In the genomic region with DNA sequence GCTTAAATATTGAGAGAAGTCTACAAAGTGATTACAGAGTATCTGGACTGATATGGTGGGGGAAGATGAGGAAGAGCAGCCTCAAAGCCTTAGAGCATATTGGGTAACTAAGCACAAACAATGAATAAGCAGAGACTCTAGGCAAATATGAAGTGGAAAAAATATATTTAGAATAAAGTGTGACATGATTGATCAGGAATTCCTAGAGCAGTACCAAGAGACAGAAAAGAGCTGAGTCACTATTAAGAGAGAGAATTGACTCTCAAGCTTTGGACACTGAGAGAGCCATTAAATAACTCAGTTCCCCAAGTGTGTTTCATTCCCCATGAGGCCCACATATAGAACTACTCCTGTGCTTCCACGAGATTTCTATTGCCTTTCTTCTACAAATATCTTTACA, we compare ENCODE assay signal across 11 cellular contexts. TPM values are rescaled to one million over a fixed set of nuclear protein-coding genes. Genes with fewer than 3 reads are reported as not detected.
DNase-seq lines count a peak whose midpoint lies in the region; ATAC-seq, FAIRE-seq and TF ChIP-seq lines count a peak whose summit lies in the region.
"Had no signal": no experiment of that assay in that cellular context is flagged by ENCODE, and none has a peak within 500 bp of the region (broad histone marks: within the 10 kb centered on the region; RNA-seq: fewer than 3 reads in every experiment).

No MANE protein-coding gene starts in this region.

- H3K27me3 ChIP-seq in body of pancreas (no peaks in the 10 kb centered on the region), upper lobe of right lung (no peaks in the 10 kb centered on the region), H9 (ENCODE audit: insufficient read depth, low read length) (no peaks in the 10 kb centered on the region)

- H4K5ac ChIP-seq in H9 (ENCODE audit: insufficient read length, low read depth, low read length), result no peak overlapping the region

- H3K9me3 ChIP-seq in body of pancreas, result no peaks in the 10 kb centered on the region
- H3K9me3 ChIP-seq in upper lobe of right lung, result no peaks in the 10 kb centered on the region
- no peaks in the 10 kb centered on the region for H3K9me3 ChIP-seq in H9 (ENCODE audit: control insufficient read depth, low read depth, low read length)

- H3K4ac ChIP-seq in H9 (ENCODE audit: low read depth, low read length), result no peak overlapping the region

- in situ Hi-C loops in G401 (cut with HindIII; ENCODE audit: low sequenced_read_pairs), result no loop called here

- H4K91ac ChIP-seq in H9 (ENCODE audit: insufficient read length, low read depth, low read length), result no peak overlapping the region

- no peaks in the 10 kb centered on the region for H3K9me3 Mint-ChIP-seq in H9
- H3K9me3 Mint-ChIP-seq: stimulated activated naive B cell treated with anti-CD40 and anti-IgM and Interleukin-4, amounts not matched to agents 10 μg/mL and 1 μg/mL and 100 μg/mL, for 72 hours had no signal

- no peak for TF ChIP-seq POLR2A in body of pancreas (IDR thresholded peaks at IDR 0.05)

- DNase-seq in HTR-8/SVneo (ENCODE audit: insufficient read length, low spot score) (peak; percentile 11), body of pancreas (no peak), kidney tubule cell (ENCODE audit: low spot score) (peak; percentile 75), upper lobe of right lung (no peak), H9 (no peak), G401 (ENCODE audit: low spot score) (no peak)
- DNase-seq: central memory CD4-positive, alpha-beta T cell; stimulated activated CD4-positive, alpha-beta T cell treated with anti-CD3 and anti-CD28 coated beads, Interleukin-12 subunit alpha, Interleukin-12 subunit beta, amount 100 ng/mL, for 4 hours; stimulated activated naive B cell treated with anti-CD40 and anti-IgM and Interleukin-4, amounts not matched to agents 10 μg/mL and 1 μg/mL and 100 μg/mL, for 72 hours; T-helper 9 cell had no signal

- no peak overlapping the region for H2AK5ac ChIP-seq in H9 (ENCODE audit: insufficient read length, low read length)

- no peaks in the 10 kb centered on the region for H3K79me2 ChIP-seq in H9 (ENCODE audit: insufficient read depth, low read length)

- H3K56ac ChIP-seq in H9 (ENCODE audit: insufficient read length, low read depth, low read length), result no peak overlapping the region

- H3K4me2 ChIP-seq in H9 (ENCODE audit: insufficient read depth, insufficient read length, low read length), result no peak overlapping the region

- H2BK15ac ChIP-seq in H9 (ENCODE audit: low read depth, low read length), result no peak overlapping the region

- H3K4me1 ChIP-seq in body of pancreas (no peaks in the 10 kb centered on the region), upper lobe of right lung (peaks cover 9% of the 10 kb centered on the region), H9 (ENCODE audit: insufficient read depth, low read length) (no peaks in the 10 kb centered on the region)

- no peak overlapping the region for H3K4me3 ChIP-seq in body of pancreas
- no peak overlapping the region for H3K4me3 ChIP-seq in upper lobe of right lung

- no peak overlapping the region for H2BK120ac ChIP-seq in H9 (ENCODE audit: low read depth, low read length, poor library complexity, severe bottlenecking)

- H3K23ac ChIP-seq in H9 (ENCODE audit: insufficient read length, low read depth, low read length), result no peak overlapping the region

- H2AFZ ChIP-seq in H9 (ENCODE audit: low read length), result no peak overlapping the region

- H3K18ac ChIP-seq in H9 (ENCODE audit: insufficient read length, low read depth, low read length), result no peak overlapping the region

- H3K27ac ChIP-seq in body of pancreas (no peak overlapping the region), upper lobe of right lung (peak overlapping the region; percentile 39), H9 (ENCODE audit: insufficient read length, low read depth, low read length) (no peak overlapping the region)

- intact Hi-C loops in body of pancreas (cut with DNase I), result no loop called here
- intact Hi-C loops in upper lobe of right lung (cut with DNase I), result no loop called here

- H3K14ac ChIP-seq in H9 (ENCODE audit: insufficient read depth, low read length), result no peak overlapping the region

- H3K23me2 ChIP-seq in H9 (ENCODE audit: insufficient read length, low read depth, low read length, poor library complexity, severe bottlenecking), result no peaks in the 10 kb centered on the region

- no peak overlapping the region for H3K4me3 Mint-ChIP-seq in H9
- H3K4me3 Mint-ChIP-seq: stimulated activated naive B cell treated with anti-CD40 and anti-IgM and Interleukin-4, amounts not matched to agents 10 μg/mL and 1 μg/mL and 100 μg/mL, for 72 hours had no signal

- no peaks in the 10 kb centered on the region for H3K4me1 Mint-ChIP-seq in H9
- H3K4me1 Mint-ChIP-seq: stimulated activated naive B cell treated with anti-CD40 and anti-IgM and Interleukin-4, amounts not matched to agents 10 μg/mL and 1 μg/mL and 100 μg/mL, for 72 hours had no signal

- no peak overlapping the region for H2BK12ac ChIP-seq in H9 (ENCODE audit: insufficient read length, low read depth, low read length)

- H3K27me3 Mint-ChIP-seq in H9 (ENCODE audit: low read depth), result peaks cover 4% of the 10 kb centered on the region; the same call in 1 of the 2 replicates

- no peaks in the 10 kb centered on the region for H3K36me3 Mint-ChIP-seq in H9 (ENCODE audit: insufficient read depth in 1 of 3, low read depth in 3 of 3)
- H3K36me3 Mint-ChIP-seq: stimulated activated naive B cell treated with anti-CD40 and anti-IgM and Interleukin-4, amounts not matched to agents 10 μg/mL and 1 μg/mL and 100 μg/mL, for 72 hours had no signal

- H3K27ac Mint-ChIP-seq in H9, result no peak overlapping the region; a peak in 1 of 7 replicates
- H3K27ac Mint-ChIP-seq: stimulated activated naive B cell treated with anti-CD40 and anti-IgM and Interleukin-4, amounts not matched to agents 10 μg/mL and 1 μg/mL and 100 μg/mL, for 72 hours had no signal

- H4K20me1 ChIP-seq in H9 (ENCODE audit: control insufficient read depth, insufficient read depth, insufficient read length), result no peaks in the 10 kb centered on the region

- H3K9ac ChIP-seq in H9 (ENCODE audit: extremely low read depth, insufficient read length, low read length), result no peak overlapping the region

- no peak overlapping the region for H3T11ph ChIP-seq in H9 (ENCODE audit: low read length)

- TF ChIP-seq CTCF in body of pancreas (IDR thresholded peaks at IDR 0.05) (no peak), upper lobe of right lung (IDR thresholded peaks at IDR 0.05) (no peak), H9 (conservative IDR thresholded peaks at IDR 0.05) (no peak)

- peak; percentile 52 for ATAC-seq in body of pancreas
- no peak for ATAC-seq in upper lobe of right lung
- no peak for ATAC-seq in GM21529 (IDR thresholded peaks at IDR 0.05; ENCODE audit: unreplicated experiment)
- ATAC-seq: stimulated activated naive B cell treated with anti-CD40 and anti-IgM and Interleukin-4, amounts not matched to agents 10 μg/mL and 1 μg/mL and 100 μg/mL, for 72 hours had no signal

- H2BK20ac ChIP-seq in H9 (ENCODE audit: low read depth, low read length, poor library complexity, severe bottlenecking), result no peak overlapping the region

- WGBS in body of pancreas, 2 donors, result 71 to 76% methylated on average over 1 of the region's 1 CpG
- WGBS in H9 (ENCODE audit: extremely low coverage, insufficient read length, low lambda C conversion rate), result no CpG with 5 or more reads among the region's 1 CpG

- H3K79me1 ChIP-seq in H9 (ENCODE audit: insufficient read depth, low read depth, low read length, poor library complexity, severe bottlenecking), result no peaks in the 10 kb centered on the region

- no peak for FAIRE-seq in HTR-8/SVneo (lab: Jason Lieb, UNC)

- no peak overlapping the region for H2BK5ac ChIP-seq in H9 (ENCODE audit: insufficient read length, low read length)

- H4K8ac ChIP-seq in H9 (replicated peaks; ENCODE audit: insufficient read length, low read depth, low read length), result no peak overlapping the region

- H3K36me3 ChIP-seq in body of pancreas (replicated peaks in 1 of 2; ENCODE audit: insufficient read depth in 1 of 2, low read depth in 2 of 2) (no peaks in the 10 kb centered on the region), upper lobe of right lung (no peaks in the 10 kb centered on the region)

RNA-seq across cellular contexts. Expression of a gene that starts 45.7 kb away (rescaled TPM):
- total RNA-seq in body of pancreas (10 to 100 TPM; 30.3 to 61.2 TPM), upper lobe of right lung (169 TPM), H9 (2021) (not detected in 2 replicates)
- 0.92 and 5.4 TPM in 2 replicates for total RNA-seq in G401 (2014; rRNA removed; shearing (Covaris generic))

Comparison
In these comparisons a context has a peak if more than half of its experiments do, and no peak if none do; other contexts are left out.
1. DNase-seq: peak in HTR-8/SVneo (single experiment) and kidney tubule cell (single experiment); none in body of pancreas (0 of 4), upper lobe of right lung (single experiment), H9 (single experiment) and G401 (single experiment).